Comparison of ENCODE assay signal across 35 cellular contexts in the genomic region with DNA sequence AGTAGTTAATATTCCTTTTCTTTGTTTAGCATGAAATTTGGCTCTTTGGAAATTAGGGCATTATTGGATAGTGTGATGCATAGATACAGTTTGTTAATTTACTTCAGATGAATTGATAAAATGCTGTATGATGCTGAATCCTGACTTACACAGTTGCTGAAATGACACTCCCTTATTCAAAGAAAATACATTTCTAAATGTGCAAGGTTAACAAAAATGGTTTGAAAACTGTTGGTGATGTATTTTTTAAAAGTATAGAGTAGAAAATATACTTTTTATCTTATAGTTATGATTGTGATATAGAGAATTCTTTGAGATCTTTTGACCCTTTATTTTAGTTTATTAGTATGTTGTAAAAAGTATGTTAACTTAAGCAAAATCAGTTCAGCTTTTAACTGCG. TPM values are rescaled to one million over a fixed set of nuclear protein-coding genes. Genes with fewer than 3 reads are reported as not detected.
"Had no signal": no experiment of that assay in that cellular context is flagged by ENCODE, and none has a peak within 500 bp of the region (broad histone marks: within the 10 kb centered on the region; RNA-seq: fewer than 3 reads in every experiment).

No MANE protein-coding gene starts in this region.

- H3K27me3 ChIP-seq: ascending aorta, cardiac muscle cell, Peyer's patch, SJSA1 had no signal

- H3K9me3 ChIP-seq: ascending aorta, Peyer's patch, SJSA1, SK-N-SH had no signal

- H3K4me3 ChIP-seq: ascending aorta, cardiac muscle cell, Peyer's patch, SJSA1 had no signal

- ATAC-seq: activated CD8-positive, alpha-beta memory T cell treated with anti-CD3 and anti-CD28 coated beads, Interleukin-2, amount 10 ng/mL, durations not matched to agents 7 days and 5 days; PC-3; T-cell had no signal

- H3K9ac ChIP-seq: SK-N-SH had no signal

- DNase-seq: activated CD4-positive, alpha-beta memory T cell treated with anti-CD3 and anti-CD28 coated beads, Interleukin-2, amount 10 ng/mL, durations not matched to agents 7 days and 5 days; activated CD4-positive, alpha-beta T cell treated with anti-CD3 and anti-CD28 coated beads for 1 hour; activated CD4-positive, alpha-beta T cell treated with anti-CD3 and anti-CD28 coated beads for 48 hours; activated CD4-positive, CD25-positive, alpha-beta regulatory T cell; activated CD8-positive, alpha-beta memory T cell treated with anti-CD3 and anti-CD28 coated beads for 24 hours; activated CD8-positive, alpha-beta memory T cell treated with anti-CD3 and anti-CD28 coated beads, Interleukin-2, amount 10 ng/mL, durations not matched to agents 7 days and 5 days; activated CD8-positive, alpha-beta memory T cell treated with anti-CD3 and anti-CD28 coated beads, Interleukin-2, amount 50 U/mL, for 48 hours; activated effector memory CD4-positive, alpha-beta T cell treated with Interleukin-2 at 50 U/mL for 16 hours; activated naive CD4-positive, alpha-beta T cell treated with anti-CD3 and anti-CD28 coated beads, Interleukin-2, amount 10 ng/mL, durations not matched to agents 7 days and 5 days; activated naive CD8-positive, alpha-beta T cell treated with anti-CD3 and anti-CD28 coated beads for 36 hours; activated T-cell treated with anti-CD3 and anti-CD28 coated beads, Interleukin-2, amount 50 U/mL, for 48 hours; Kasumi-1; MM.1S; MV-4-11; NCI-H1092 treated with DMSO at 0.1 percent for 48 hours; NCI-H187; NCI-H2029 treated with DMSO at 0.1 percent for 48 hours; NCI-H2107; NCI-H2171; NCI-H510A; NCI-H526; NCI-H748 treated with DMSO at 0.1 percent for 48 hours; NK-92 treated with Interleukin-12 subunit alpha and Interleukin-12 subunit beta, amount 100 ng/mL, for 24 hours; PC-3; Peyer's patch; RPMI8226; SHP77 treated with DMSO at 0.1 percent for 48 hours; SK-N-SH; T-cell; T-helper 2 cell; T-helper 9 cell; WERI-Rb-1 had no signal

- H3K4me2 ChIP-seq: SK-N-SH had no signal

- H3K4me1 ChIP-seq: ascending aorta, Peyer's patch, SJSA1 had no signal

- H3K27ac ChIP-seq: ascending aorta, cardiac muscle cell, Peyer's patch, SJSA1, WERI-Rb-1 had no signal

RNA-seq across cellular contexts. Expression of gene TXNDC2, which starts 55.9 kb away (rescaled TPM):
- total RNA-seq: activated CD8-positive, alpha-beta memory T cell treated with anti-CD3 and anti-CD28 coated beads, Interleukin-2, amount 10 ng/mL, durations not matched to agents 7 days and 5 days; activated naive CD8-positive, alpha-beta T cell treated with anti-CD3 and anti-CD28 coated beads for 36 hours; ascending aorta; cardiac muscle cell; Peyer's patch; T-cell had no signal
- polyA plus RNA-seq: cardiac muscle cell had no signal
